Comparison of ENCODE assay signal across 8 cellular contexts in genomic region chr12:127125607-127126259, GRCh38.
A peak's percentile ranks its signal among the peaks of the same experiment; 100 is the strongest.
DNase-seq lines count a peak whose midpoint lies in the region; ATAC-seq, FAIRE-seq and TF ChIP-seq lines count a peak whose summit lies in the region.
"Had no signal": no experiment of that assay in that cellular context is flagged by ENCODE, and none has a peak within 500 bp of the region (broad histone marks: within the 10 kb centered on the region; RNA-seq: fewer than 3 reads in every experiment).

No MANE protein-coding gene starts in this region.

- POLR2A ChIA-PET in naive thymus-derived CD8-positive, alpha-beta T cell (lab: Charles Lee), result no interaction called here

- peak; percentile 94 for ATAC-seq in GM18873 (IDR thresholded peaks at IDR 0.05; ENCODE audit: low FRiP score, unreplicated experiment)
- ATAC-seq in HG02623 (IDR thresholded peaks at IDR 0.05; ENCODE audit: unreplicated experiment), result peak; percentile 87
- ATAC-seq in naive thymus-derived CD8-positive, alpha-beta T cell, result no peak

- peak; percentile 81 for FAIRE-seq in RCC 7860 (lab: Jason Lieb, UNC)

- no peak overlapping the region for H3K4me3 Mint-ChIP-seq in naive thymus-derived CD8-positive, alpha-beta T cell
- H3K4me3 Mint-ChIP-seq: activated B cell treated with CpG ODN at 0.5 μM for 24 hours had no signal

- H3K4me3 ChIP-seq in foreskin fibroblast (ENCODE audit: low read depth in 1 of 2, low read length in 2 of 2), result no peak overlapping the region

- DNase-seq in RCC 7860 (ENCODE audit: low spot score) (peak; percentile 94), foreskin fibroblast (peak; percentile 70 to 81), hypothalamus (lab: John Stamatoyannopoulos, UW) (no peak), NCI-H1105 (lab: John Stamatoyannopoulos, UW) (no peak)
- no peak for DNase-seq in naive thymus-derived CD8-positive, alpha-beta T cell
- DNase-seq: activated B cell treated with CpG ODN at 0.5 μM for 24 hours had no signal

- no peaks in the 10 kb centered on the region for H3K9me3 Mint-ChIP-seq in naive thymus-derived CD8-positive, alpha-beta T cell
- H3K9me3 Mint-ChIP-seq: activated B cell treated with CpG ODN at 0.5 μM for 24 hours had no signal

- H3K4me1 Mint-ChIP-seq in naive thymus-derived CD8-positive, alpha-beta T cell, result no peaks in the 10 kb centered on the region
- H3K4me1 Mint-ChIP-seq: activated B cell treated with CpG ODN at 0.5 μM for 24 hours had no signal

- no peak for TF ChIP-seq CTCF in foreskin fibroblast (IDR thresholded peaks at IDR 0.05; ENCODE audit: low read depth, low read length)

- no peak overlapping the region for H3K27ac Mint-ChIP-seq in naive thymus-derived CD8-positive, alpha-beta T cell
- H3K27ac Mint-ChIP-seq: activated B cell treated with CpG ODN at 0.5 μM for 24 hours had no signal

- no peaks in the 10 kb centered on the region for H3K36me3 Mint-ChIP-seq in naive thymus-derived CD8-positive, alpha-beta T cell

- H3K27me3 Mint-ChIP-seq in naive thymus-derived CD8-positive, alpha-beta T cell, result peaks cover 2 to 47% (median 8%) of the 10 kb centered on the region in 5 donors
- H3K27me3 Mint-ChIP-seq: activated B cell treated with CpG ODN at 0.5 μM for 24 hours had no signal

Comparison
In these comparisons a context has a peak if more than half of its experiments do, and no peak if none do; other contexts are left out.
1. ATAC-seq: peak in GM18873 (single experiment) and HG02623 (single experiment); none in naive thymus-derived CD8-positive, alpha-beta T cell (0 of 2).
2. DNase-seq: peak in RCC 7860 (single experiment) and foreskin fibroblast (2 of 2); none in naive thymus-derived CD8-positive, alpha-beta T cell (0 of 10), hypothalamus (0 of 51) and NCI-H1105 (single experiment).